Comparison of ENCODE assay signal across 23 cellular contexts in the genomic region with DNA sequence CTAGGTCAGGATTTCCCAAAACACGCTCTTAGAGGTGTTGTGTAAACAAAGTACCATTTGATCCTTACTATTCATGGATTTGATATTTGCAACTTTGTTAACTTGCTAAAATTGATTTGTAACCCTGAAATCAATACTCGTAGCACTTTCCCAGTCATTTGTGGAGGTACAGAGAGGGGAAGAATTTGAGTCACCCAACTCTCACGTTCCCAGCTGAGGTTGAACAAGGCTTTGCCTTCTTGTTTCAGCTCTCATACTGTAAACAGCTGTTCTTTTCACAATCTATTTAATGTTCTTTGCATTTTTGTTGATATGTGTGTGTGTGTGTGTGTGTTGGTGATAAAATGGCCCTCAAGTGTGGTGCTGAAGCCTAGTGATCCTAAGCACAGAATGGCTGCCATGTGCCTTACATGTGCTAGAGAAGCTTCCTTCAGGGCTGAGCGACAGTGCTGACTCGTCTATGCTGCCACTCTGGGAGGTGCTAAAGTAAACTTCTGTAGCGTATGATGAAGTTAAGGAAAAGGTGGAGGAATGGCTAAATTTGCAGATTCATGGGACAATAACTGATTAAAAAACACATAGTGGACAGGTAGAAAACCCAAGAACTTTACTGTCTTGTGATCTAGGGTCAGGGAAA.
DNase-seq lines count a peak whose midpoint lies in the region; ATAC-seq and TF ChIP-seq lines count a peak whose summit lies in the region.
"Had no signal": no experiment of that assay in that cellular context is flagged by ENCODE, and none has a peak within 500 bp of the region (broad histone marks: within the 10 kb centered on the region; RNA-seq: fewer than 3 reads in every experiment).

No MANE protein-coding gene starts in this region.

- no peak overlapping the region for H3K27ac Mint-ChIP-seq in activated T-cell treated with anti-CD3 and anti-CD28 coated beads, Interleukin-2, amount 50 U/mL, for 72 hours
- H3K27ac Mint-ChIP-seq in CD8-positive, alpha-beta T cell: peak overlapping the region; percentile 58
- H3K27ac Mint-ChIP-seq in activated T-helper 17 cell treated with anti-CD3 and anti-CD28 coated beads, Interleukin-2, amount 50 U/mL, for 72 hours: no peak overlapping the region
- H3K27ac Mint-ChIP-seq in natural killer cell: peak overlapping the region; percentile 64 to 83
- H3K27ac Mint-ChIP-seq: CD4-positive, alpha-beta T cell; IgD-negative memory B cell had no signal

- H3K9ac ChIP-seq in colonic mucosa (ENCODE audit: low read depth in 2 of 2, low read length in 2 of 2): no peak overlapping the region
- H3K9ac ChIP-seq: BLaER1 treated with 17β-estradiol and CSF1 and Interleukin-3, amounts not matched to agents 10 nM and 100 nM had no signal

- intact Hi-C loops in CD8-positive, alpha-beta T cell (cut with DNase I, micrococcal nuclease): no loop called here
- intact Hi-C loops in natural killer cell (cut with micrococcal nuclease) (no loop called here), colonic mucosa (cut with DNase I) (no loop called here)

- H3K27ac ChIP-seq in CD8-positive, alpha-beta T cell (ENCODE audit: low read depth, low read length): no peak overlapping the region
- H3K27ac ChIP-seq in right atrium auricular region (no peak overlapping the region), colonic mucosa (no peak overlapping the region)
- H3K27ac ChIP-seq: A549; BLaER1 treated with 17β-estradiol and CSF1 and Interleukin-3, amounts not matched to agents 10 nM and 100 nM; PC-9 had no signal

- no peak overlapping the region for H3K4me3 Mint-ChIP-seq in activated T-cell treated with anti-CD3 and anti-CD28 coated beads, Interleukin-2, amount 50 U/mL, for 72 hours
- no peak overlapping the region for H3K4me3 Mint-ChIP-seq in CD8-positive, alpha-beta T cell
- H3K4me3 Mint-ChIP-seq in activated T-helper 17 cell treated with anti-CD3 and anti-CD28 coated beads, Interleukin-2, amount 50 U/mL, for 72 hours: no peak overlapping the region
- H3K4me3 Mint-ChIP-seq in natural killer cell: peak overlapping the region; percentile 6
- H3K4me3 Mint-ChIP-seq: CD4-positive, alpha-beta T cell; IgD-negative memory B cell had no signal

- peak; percentile 75 to 88 for ATAC-seq in activated T-cell treated with anti-CD3 and anti-CD28 coated beads, Interleukin-2, amount 50 U/mL, for 72 hours (replicated peaks in 1 of 2)
- no peak for ATAC-seq in CD8-positive, alpha-beta T cell
- ATAC-seq in activated T-helper 17 cell treated with anti-CD3 and anti-CD28 coated beads, Interleukin-2, amount 50 U/mL, for 72 hours (replicated peaks): peak; percentile 72
- ATAC-seq in natural killer cell: no peak
- ATAC-seq: A549 had no signal

- DNase-seq in activated T-cell treated with anti-CD3 and anti-CD28 coated beads, Interleukin-2, amount 50 U/mL, for 72 hours: peak; percentile 16 to 17
- DNase-seq in activated T-cell treated with anti-CD3 and anti-CD28 coated beads, Interleukin-2, amount 50 U/mL, for 48 hours: no peak
- no peak for DNase-seq in CD8-positive, alpha-beta T cell
- DNase-seq in natural killer cell: no peak
- no peak for DNase-seq in right atrium auricular region (ENCODE audit: low spot score)
- no peak for DNase-seq in colonic mucosa
- DNase-seq: AML-193; CD4-positive, alpha-beta T cell; COR-L47; DMS53; H7; NCI-H1048; NCI-H1417; NCI-H1694; NCI-H2029 treated with DMSO at 0.1 percent for 48 hours; NCI-H446 treated with DMSO at 0.1 percent for 48 hours; NCI-H526; PC-9; SHP77 had no signal

- H3K27me3 Mint-ChIP-seq in activated T-cell treated with anti-CD3 and anti-CD28 coated beads, Interleukin-2, amount 50 U/mL, for 72 hours (ENCODE audit: low read depth): no peaks in the 10 kb centered on the region
- H3K27me3 Mint-ChIP-seq in CD8-positive, alpha-beta T cell (ENCODE audit: low read depth): no peaks in the 10 kb centered on the region
- H3K27me3 Mint-ChIP-seq in activated T-helper 17 cell treated with anti-CD3 and anti-CD28 coated beads, Interleukin-2, amount 50 U/mL, for 72 hours: no peaks in the 10 kb centered on the region
- no peaks in the 10 kb centered on the region for H3K27me3 Mint-ChIP-seq in natural killer cell (ENCODE audit: low read depth in 2 of 2)
- H3K27me3 Mint-ChIP-seq: CD4-positive, alpha-beta T cell; IgD-negative memory B cell had no signal

- no peak for TF ChIP-seq CTCF in CD8-positive, alpha-beta T cell (IDR thresholded peaks at IDR 0.05)
- TF ChIP-seq CTCF in natural killer cell (IDR thresholded peaks at IDR 0.05) (no peak), right atrium auricular region (IDR thresholded peaks at IDR 0.05) (no peak), colonic mucosa (IDR thresholded peaks at IDR 0.05) (no peak)

- POLR2A ChIA-PET in CD8-positive, alpha-beta T cell (lab: Charles Lee): no interaction called here

- H3K4me3 ChIP-seq in CD8-positive, alpha-beta T cell (ENCODE audit: low read depth, low read length): no peak overlapping the region
- H3K4me3 ChIP-seq in right atrium auricular region (no peak overlapping the region), colonic mucosa (no peak overlapping the region)
- H3K4me3 ChIP-seq: A549; BLaER1 treated with 17β-estradiol and CSF1 and Interleukin-3, amounts not matched to agents 10 nM and 100 nM; PC-9 had no signal

- H3K27me3 ChIP-seq in CD8-positive, alpha-beta T cell (ENCODE audit: insufficient read depth, low read length): no peaks in the 10 kb centered on the region
- H3K27me3 ChIP-seq in right atrium auricular region (no peaks in the 10 kb centered on the region), colonic mucosa (no peaks in the 10 kb centered on the region)
- H3K27me3 ChIP-seq: BLaER1 treated with 17β-estradiol and CSF1 and Interleukin-3, amounts not matched to agents 10 nM and 100 nM had no signal

- no peaks in the 10 kb centered on the region for H3K9me3 ChIP-seq in CD8-positive, alpha-beta T cell (ENCODE audit: low read length)
- H3K9me3 ChIP-seq in right atrium auricular region: no peaks in the 10 kb centered on the region
- no peaks in the 10 kb centered on the region for H3K9me3 ChIP-seq in colonic mucosa
- H3K9me3 ChIP-seq: A549 had no signal

- no peaks in the 10 kb centered on the region for H3K36me3 ChIP-seq in CD8-positive, alpha-beta T cell (ENCODE audit: insufficient read depth, low read length)
- H3K36me3 ChIP-seq in right atrium auricular region (no peaks in the 10 kb centered on the region), colonic mucosa (no peaks in the 10 kb centered on the region)

- peaks cover 0 to 2% of the 10 kb centered on the region in 2 donors for H3K9me3 Mint-ChIP-seq in activated T-cell treated with anti-CD3 and anti-CD28 coated beads, Interleukin-2, amount 50 U/mL, for 72 hours
- H3K9me3 Mint-ChIP-seq in CD8-positive, alpha-beta T cell: no peaks in the 10 kb centered on the region
- H3K9me3 Mint-ChIP-seq in activated T-helper 17 cell treated with anti-CD3 and anti-CD28 coated beads, Interleukin-2, amount 50 U/mL, for 72 hours: no peaks in the 10 kb centered on the region
- H3K9me3 Mint-ChIP-seq in natural killer cell: no peaks in the 10 kb centered on the region
- H3K9me3 Mint-ChIP-seq: CD4-positive, alpha-beta T cell had no signal

- H3K4me1 ChIP-seq in CD8-positive, alpha-beta T cell (ENCODE audit: insufficient read depth, low read length): peaks cover 25% of the 10 kb centered on the region
- H3K4me1 ChIP-seq in right atrium auricular region (no peaks in the 10 kb centered on the region), colonic mucosa (no peaks in the 10 kb centered on the region)
- H3K4me1 ChIP-seq: A549; BLaER1 treated with 17β-estradiol and CSF1 and Interleukin-3, amounts not matched to agents 10 nM and 100 nM had no signal

- peaks cover 1 to 4% of the 10 kb centered on the region in 2 donors for H3K36me3 Mint-ChIP-seq in activated T-cell treated with anti-CD3 and anti-CD28 coated beads, Interleukin-2, amount 50 U/mL, for 72 hours (ENCODE audit: insufficient read depth in 2 of 2)
- peaks cover 50% of the 10 kb centered on the region for H3K36me3 Mint-ChIP-seq in CD8-positive, alpha-beta T cell
- H3K36me3 Mint-ChIP-seq in activated T-helper 17 cell treated with anti-CD3 and anti-CD28 coated beads, Interleukin-2, amount 50 U/mL, for 72 hours (ENCODE audit: low read depth): no peaks in the 10 kb centered on the region
- no peaks in the 10 kb centered on the region for H3K36me3 Mint-ChIP-seq in natural killer cell
- H3K36me3 Mint-ChIP-seq: IgD-negative memory B cell had no signal

- CTCF ChIA-PET in CD8-positive, alpha-beta T cell (lab: Charles Lee): no interaction called here

- H3K4me1 Mint-ChIP-seq in activated T-cell treated with anti-CD3 and anti-CD28 coated beads, Interleukin-2, amount 50 U/mL, for 72 hours (ENCODE audit: low read depth): peaks cover 39% of the 10 kb centered on the region
- H3K4me1 Mint-ChIP-seq in CD8-positive, alpha-beta T cell (ENCODE audit: low read depth): peaks cover 67% of the 10 kb centered on the region
- H3K4me1 Mint-ChIP-seq in activated T-helper 17 cell treated with anti-CD3 and anti-CD28 coated beads, Interleukin-2, amount 50 U/mL, for 72 hours: no peaks in the 10 kb centered on the region
- peaks cover 57 to 72% of the 10 kb centered on the region in 2 donors for H3K4me1 Mint-ChIP-seq in natural killer cell
- H3K4me1 Mint-ChIP-seq: IgD-negative memory B cell had no signal

Comparison
In these comparisons a context has a peak if more than half of its experiments do, and no peak if none do; other contexts are left out.
1. DNase-seq: peak in activated T-cell treated with anti-CD3 and anti-CD28 coated beads, Interleukin-2, amount 50 U/mL, for 72 hours (2 of 2); none in activated T-cell treated with anti-CD3 and anti-CD28 coated beads, Interleukin-2, amount 50 U/mL, for 48 hours (0 of 2), CD8-positive, alpha-beta T cell (0 of 7), natural killer cell (single experiment), right atrium auricular region (single experiment) and colonic mucosa (single experiment).
2. ATAC-seq: peak in activated T-cell treated with anti-CD3 and anti-CD28 coated beads, Interleukin-2, amount 50 U/mL, for 72 hours (2 of 2) and activated T-helper 17 cell treated with anti-CD3 and anti-CD28 coated beads, Interleukin-2, amount 50 U/mL, for 72 hours (single experiment); none in CD8-positive, alpha-beta T cell (single experiment) and natural killer cell (0 of 3).
3. H3K27ac Mint-ChIP-seq: peak in CD8-positive, alpha-beta T cell (single experiment) and natural killer cell (2 of 2); none in activated T-cell treated with anti-CD3 and anti-CD28 coated beads, Interleukin-2, amount 50 U/mL, for 72 hours (single experiment) and activated T-helper 17 cell treated with anti-CD3 and anti-CD28 coated beads, Interleukin-2, amount 50 U/mL, for 72 hours (single experiment).